1 cellular context compared by ENCODE assay signal in the genomic region with DNA sequence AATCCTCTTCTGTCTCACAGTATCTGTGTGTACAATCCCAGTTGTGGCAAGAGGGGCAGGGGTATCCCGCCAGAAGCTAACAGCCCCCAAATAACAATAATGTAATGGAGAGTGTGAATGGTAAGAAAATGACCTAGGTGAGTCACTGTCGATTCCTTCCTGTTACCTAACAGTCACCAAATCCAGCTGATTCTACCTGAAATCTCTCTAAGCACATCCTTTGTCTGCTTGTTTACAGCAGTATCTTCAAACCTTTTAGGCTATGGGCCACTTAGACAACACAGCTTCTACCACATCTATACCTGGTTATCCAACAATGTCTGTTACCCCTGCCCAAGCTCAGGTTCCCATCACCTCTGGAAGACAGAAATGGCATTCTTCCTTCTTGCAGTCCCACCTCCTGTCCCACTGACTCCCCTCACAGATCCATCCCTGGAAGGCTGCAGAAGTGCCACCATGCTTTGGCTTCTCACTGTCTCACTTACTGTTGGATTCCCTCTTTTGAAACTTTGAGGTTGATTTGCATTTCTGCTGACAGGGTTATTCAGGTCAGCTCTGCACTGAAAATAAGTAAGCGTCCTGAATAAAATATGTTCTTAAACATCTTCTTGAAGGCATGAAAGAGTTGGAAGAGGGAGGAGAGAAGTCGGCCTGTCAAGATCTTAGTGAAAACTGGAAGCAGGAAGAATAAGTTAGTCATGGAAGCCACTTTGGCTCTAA.
TF ChIP-seq lines count a peak whose summit lies in the region.

No MANE protein-coding gene starts in this region.

TF ChIP-seq in WTC11, 78 proteins besides CTCF, POLR2A, EP300 and RAD21 (continued from another document):
- TF ChIP-seq, protein P1, sequence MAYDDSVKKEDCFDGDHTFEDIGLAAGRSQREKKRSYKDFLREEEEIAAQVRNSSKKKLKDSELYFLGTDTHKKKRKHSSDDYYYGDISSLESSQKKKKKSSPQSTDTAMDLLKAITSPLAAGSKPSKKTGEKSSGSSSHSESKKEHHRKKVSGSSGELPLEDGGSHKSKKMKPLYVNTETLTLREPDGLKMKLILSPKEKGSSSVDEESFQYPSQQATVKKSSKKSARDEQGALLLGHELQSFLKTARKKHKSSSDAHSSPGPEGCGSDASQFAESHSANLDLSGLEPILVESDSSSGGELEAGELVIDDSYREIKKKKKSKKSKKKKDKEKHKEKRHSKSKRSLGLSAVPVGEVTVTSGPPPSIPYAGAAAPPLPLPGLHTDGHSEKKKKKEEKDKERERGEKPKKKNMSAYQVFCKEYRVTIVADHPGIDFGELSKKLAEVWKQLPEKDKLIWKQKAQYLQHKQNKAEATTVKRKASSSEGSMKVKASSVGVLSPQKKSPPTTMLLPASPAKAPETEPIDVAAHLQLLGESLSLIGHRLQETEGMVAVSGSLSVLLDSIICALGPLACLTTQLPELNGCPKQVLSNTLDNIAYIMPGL (CRISPR knock-in tag; IDR thresholded peaks at IDR 0.05) = no peak
- TF ChIP-seq GRHL2 (CRISPR knock-in tag; IDR thresholded peaks at IDR 0.05; ENCODE audit: insufficient replicate concordance, severe bottlenecking) = no peak
- no peak for TF ChIP-seq ZNF138 (CRISPR knock-in tag; conservative IDR thresholded peaks at IDR 0.05)
- TF ChIP-seq, protein P2, sequence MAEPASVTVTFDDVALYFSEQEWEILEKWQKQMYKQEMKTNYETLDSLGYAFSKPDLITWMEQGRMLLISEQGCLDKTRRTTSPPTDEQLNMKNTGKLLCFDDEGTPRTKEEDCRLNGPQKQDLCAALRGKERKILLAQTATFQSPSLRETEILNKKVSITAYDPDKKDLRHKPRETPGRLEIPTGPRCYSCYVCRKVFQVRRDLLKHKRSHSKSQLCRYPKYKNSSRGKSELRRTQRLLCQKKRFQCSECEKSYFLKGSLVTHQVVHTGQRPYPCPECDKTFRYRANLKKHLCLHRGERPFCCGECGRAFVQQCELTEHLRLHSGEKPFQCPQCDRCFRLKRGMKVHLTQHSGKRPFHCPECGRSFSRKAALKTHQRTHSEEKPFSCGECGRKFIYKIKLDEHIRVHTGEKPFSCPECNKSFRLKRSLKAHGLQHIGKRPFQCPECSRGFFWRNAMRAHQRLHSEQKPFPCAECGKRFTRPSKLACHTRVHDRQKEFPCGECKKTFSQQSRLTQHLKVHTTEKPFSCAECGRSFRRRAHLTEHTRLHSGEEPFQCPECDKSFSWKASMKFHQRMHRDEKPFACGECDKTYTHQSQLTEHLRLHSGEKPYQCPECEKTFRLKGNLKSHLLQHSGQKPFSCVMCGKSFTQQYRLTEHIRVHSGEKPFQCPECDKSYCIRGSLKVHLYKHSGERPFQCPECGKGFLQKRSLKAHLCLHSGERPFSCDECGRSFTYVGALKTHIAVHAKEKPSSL (CRISPR knock-in tag; conservative IDR thresholded peaks at IDR 0.05) = no peak
- TF ChIP-seq KAT7 (CRISPR knock-in tag; IDR thresholded peaks at IDR 0.05; ENCODE audit: borderline replicate concordance) = no peak
- no peak for TF ChIP-seq SMAD4 (CRISPR knock-in tag; IDR thresholded peaks at IDR 0.05)
- TF ChIP-seq, protein P3, sequence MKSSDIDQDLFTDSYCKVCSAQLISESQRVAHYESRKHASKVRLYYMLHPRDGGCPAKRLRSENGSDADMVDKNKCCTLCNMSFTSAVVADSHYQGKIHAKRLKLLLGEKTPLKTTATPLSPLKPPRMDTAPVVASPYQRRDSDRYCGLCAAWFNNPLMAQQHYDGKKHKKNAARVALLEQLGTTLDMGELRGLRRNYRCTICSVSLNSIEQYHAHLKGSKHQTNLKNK (CRISPR knock-in tag; IDR thresholded peaks at IDR 0.05) = no peak
